ENCODE assay signal across 22 cellular contexts in genomic region chr3:114896978-114897377, GRCh38.
"Had no signal": no experiment of that assay in that cellular context is flagged by ENCODE, and none has a peak within 500 bp of the region (broad histone marks: within the 10 kb centered on the region; RNA-seq: fewer than 3 reads in every experiment).

No MANE protein-coding gene starts in this region.

- H3K27me3 Mint-ChIP-seq: activated naive CD4-positive, alpha-beta T cell treated with anti-CD3 and anti-CD28 coated beads, Interleukin-2, amount 10 ng/mL, durations not matched to agents 7 days and 5 days; activated naive CD8-positive, alpha-beta T cell treated with anti-CD3 and anti-CD28 coated beads, Interleukin-2, amount 10 ng/mL, durations not matched to agents 7 days and 5 days; central memory CD8-positive, alpha-beta T cell; dendritic cell treated with granulocyte-macrophage colony-stimulating factor and Interleukin-4, amounts not matched to agents 40 ng/mL and 50 ng/mL, for 4 days; natural killer cell treated with Interleukin-12 subunit alpha and Interleukin-12 subunit beta and Interleukin-15 and Interleukin-18, amount 100 ng/mL, for 72 hours; progenitor cell of endocrine pancreas; stimulated activated naive B cell treated with anti-CD40 and anti-IgM and Interleukin-4, amounts not matched to agents 10 μg/mL and 1 μg/mL and 100 μg/mL, for 72 hours had no signal

- H3K36me3 Mint-ChIP-seq: activated naive CD4-positive, alpha-beta T cell treated with anti-CD3 and anti-CD28 coated beads, Interleukin-2, amount 10 ng/mL, durations not matched to agents 7 days and 5 days; activated naive CD8-positive, alpha-beta T cell treated with anti-CD3 and anti-CD28 coated beads, Interleukin-2, amount 10 ng/mL, durations not matched to agents 7 days and 5 days; natural killer cell treated with Interleukin-12 subunit alpha and Interleukin-12 subunit beta and Interleukin-15 and Interleukin-18, amount 100 ng/mL, for 72 hours had no signal

- DNase-seq: activated CD4-positive, alpha-beta T cell treated with anti-CD3 and anti-CD28 coated beads for 4 hours; activated CD4-positive, alpha-beta T cell treated with anti-CD3 and anti-CD28 coated beads, Interleukin-2, amount 50 U/mL, for 48 hours; activated CD8-positive, alpha-beta memory T cell treated with anti-CD3 and anti-CD28 coated beads for 24 hours; activated effector memory CD4-positive, alpha-beta T cell treated with anti-CD3 and anti-CD28 coated beads, Interleukin-2, amount 50 U/mL, for 16 hours; activated naive CD4-positive, alpha-beta T cell treated with anti-CD3 and anti-CD28 coated beads, Interleukin-2, amount 10 ng/mL, durations not matched to agents 7 days and 5 days; activated naive CD8-positive, alpha-beta T cell treated with anti-CD3 and anti-CD28 coated beads, Interleukin-2, amount 10 ng/mL, durations not matched to agents 7 days and 5 days; amniotic stem cell; effector CD4-positive, alpha-beta T cell; esophagus squamous epithelium; gastrocnemius medialis; lower lobe of right lung; mesendoderm; mucosa of descending colon; stimulated activated CD4-positive, alpha-beta T cell treated with anti-CD3 and anti-CD28 coated beads, Interleukin-12 subunit alpha, Interleukin-12 subunit beta, amount 100 ng/mL, for 4 hours; stimulated activated CD4-positive, alpha-beta T cell treated with anti-CD3 and anti-CD28 coated beads, Interleukin-4, amount 100 ng/mL, for 24 hours; stimulated activated naive B cell treated with anti-CD40 and anti-IgM and Interleukin-4, amounts not matched to agents 10 μg/mL and 1 μg/mL and 100 μg/mL, for 72 hours; stomach; transverse colon had no signal

- H3K4me3 Mint-ChIP-seq: activated naive CD4-positive, alpha-beta T cell treated with anti-CD3 and anti-CD28 coated beads, Interleukin-2, amount 10 ng/mL, durations not matched to agents 7 days and 5 days; activated naive CD8-positive, alpha-beta T cell treated with anti-CD3 and anti-CD28 coated beads, Interleukin-2, amount 10 ng/mL, durations not matched to agents 7 days and 5 days; central memory CD8-positive, alpha-beta T cell; dendritic cell treated with granulocyte-macrophage colony-stimulating factor and Interleukin-4, amounts not matched to agents 40 ng/mL and 50 ng/mL, for 4 days; natural killer cell treated with Interleukin-12 subunit alpha and Interleukin-12 subunit beta and Interleukin-15 and Interleukin-18, amount 100 ng/mL, for 72 hours; stimulated activated naive B cell treated with anti-CD40 and anti-IgM and Interleukin-4, amounts not matched to agents 10 μg/mL and 1 μg/mL and 100 μg/mL, for 72 hours had no signal

- H3K4me1 Mint-ChIP-seq: central memory CD8-positive, alpha-beta T cell had no signal

- H3K9me3 Mint-ChIP-seq: activated naive CD4-positive, alpha-beta T cell treated with anti-CD3 and anti-CD28 coated beads, Interleukin-2, amount 10 ng/mL, durations not matched to agents 7 days and 5 days; activated naive CD8-positive, alpha-beta T cell treated with anti-CD3 and anti-CD28 coated beads, Interleukin-2, amount 10 ng/mL, durations not matched to agents 7 days and 5 days; central memory CD8-positive, alpha-beta T cell; dendritic cell treated with granulocyte-macrophage colony-stimulating factor and Interleukin-4, amounts not matched to agents 40 ng/mL and 50 ng/mL, for 4 days; natural killer cell treated with Interleukin-12 subunit alpha and Interleukin-12 subunit beta and Interleukin-15 and Interleukin-18, amount 100 ng/mL, for 72 hours had no signal

- H3K27ac Mint-ChIP-seq: activated naive CD4-positive, alpha-beta T cell treated with anti-CD3 and anti-CD28 coated beads, Interleukin-2, amount 10 ng/mL, durations not matched to agents 7 days and 5 days; activated naive CD8-positive, alpha-beta T cell treated with anti-CD3 and anti-CD28 coated beads, Interleukin-2, amount 10 ng/mL, durations not matched to agents 7 days and 5 days; dendritic cell treated with granulocyte-macrophage colony-stimulating factor and Interleukin-4, amounts not matched to agents 40 ng/mL and 50 ng/mL, for 4 days; natural killer cell treated with Interleukin-12 subunit alpha and Interleukin-12 subunit beta and Interleukin-15 and Interleukin-18, amount 100 ng/mL, for 72 hours; stimulated activated naive B cell treated with anti-CD40 and anti-IgM and Interleukin-4, amounts not matched to agents 10 μg/mL and 1 μg/mL and 100 μg/mL, for 72 hours had no signal
